In genomic region chr1:172380441-172381244, GRCh38 we compare ENCODE assay signal across 8 cellular contexts. TPM values are rescaled to one million over a fixed set of nuclear protein-coding genes. Genes with fewer than 3 reads are reported as not detected.
A peak's percentile ranks its signal among the peaks of the same experiment; 100 is the strongest.
DNase-seq lines count a peak whose midpoint lies in the region; ATAC-seq and FAIRE-seq lines count a peak whose summit lies in the region.

No MANE protein-coding gene starts in this region.

- H3K27ac Mint-ChIP-seq in activated naive CD8-positive, alpha-beta T cell treated with anti-CD3 and anti-CD28 coated beads for 36 hours = peak overlapping the region; percentile 91

- peak overlapping the region; percentile 64 for H3K4me3 Mint-ChIP-seq in activated naive CD8-positive, alpha-beta T cell treated with anti-CD3 and anti-CD28 coated beads for 36 hours

- H3K27me3 Mint-ChIP-seq in activated naive CD8-positive, alpha-beta T cell treated with anti-CD3 and anti-CD28 coated beads for 36 hours = no peaks in the 10 kb centered on the region

- peaks cover 38% of the 10 kb centered on the region for H3K4me1 Mint-ChIP-seq in activated naive CD8-positive, alpha-beta T cell treated with anti-CD3 and anti-CD28 coated beads for 36 hours

- DNase-seq in ELR (ENCODE audit: low read depth) (peak; percentile 32), Right ventricle myocardium superior (no peak), RCC 7860 (ENCODE audit: low spot score) (no peak), DMS79 treated with DMSO at 0.1 percent for 48 hours (lab: John Stamatoyannopoulos, UW) (no peak), NCI-H1417 treated with DMSO at 0.1 percent for 48 hours (lab: John Stamatoyannopoulos, UW) (no peak)
- no peak for DNase-seq in activated naive CD8-positive, alpha-beta T cell treated with anti-CD3 and anti-CD28 coated beads for 36 hours

- no peaks in the 10 kb centered on the region for H3K9me3 Mint-ChIP-seq in activated naive CD8-positive, alpha-beta T cell treated with anti-CD3 and anti-CD28 coated beads for 36 hours

- H3K36me3 Mint-ChIP-seq in activated naive CD8-positive, alpha-beta T cell treated with anti-CD3 and anti-CD28 coated beads for 36 hours = no peaks in the 10 kb centered on the region

- intact Hi-C loops in Right ventricle myocardium superior (cut with DNase I) = no loop called here

- ATAC-seq in GM19467 (IDR thresholded peaks at IDR 0.05; ENCODE audit: unreplicated experiment) (peak; percentile 83), HG03469 (IDR thresholded peaks at IDR 0.05; ENCODE audit: unreplicated experiment) (peak; percentile 62), Right ventricle myocardium superior (ENCODE audit: poor library complexity) (no peak)

- FAIRE-seq in RCC 7860 (lab: Jason Lieb, UNC) = no peak

RNA-seq across cellular contexts. Expression of gene C1orf105, which starts 39.8 kb away (rescaled TPM):
- total RNA-seq in activated naive CD8-positive, alpha-beta T cell treated with anti-CD3 and anti-CD28 coated beads for 36 hours = not detected
- total RNA-seq in Right ventricle myocardium superior = 14.3 TPM

Comparison
In these comparisons a context has a peak if more than half of its experiments do, and no peak if none do; other contexts are left out.
1. RNA of gene C1orf105, which starts 39.8 kb away (total RNA-seq): 14.3 TPM in Right ventricle myocardium superior (single experiment); not detected in activated naive CD8-positive, alpha-beta T cell treated with anti-CD3 and anti-CD28 coated beads for 36 hours; every median in the first group is over 10 times any median in the second.